Comparison of ENCODE assay signal across 18 cellular contexts in genomic region chr12:20077618-20078017, GRCh38.
"Had no signal": no experiment of that assay in that cellular context is flagged by ENCODE, and none has a peak within 500 bp of the region (broad histone marks: within the 10 kb centered on the region; RNA-seq: fewer than 3 reads in every experiment).

No MANE protein-coding gene starts in this region.

- H3K4me3 Mint-ChIP-seq: activated CD4-positive, alpha-beta memory T cell treated with anti-CD3 and anti-CD28 coated beads for 36 hours; activated CD8-positive, alpha-beta memory T cell treated with anti-CD3 and anti-CD28 coated beads, Interleukin-2, amount 10 ng/mL, durations not matched to agents 7 days and 5 days; activated naive CD8-positive, alpha-beta T cell treated with anti-CD3 and anti-CD28 coated beads, Interleukin-2, amount 10 ng/mL, durations not matched to agents 7 days and 5 days; memory B cell; naive thymus-derived CD8-positive, alpha-beta T cell; T-cell; WTC11 had no signal

- H3K4me3 ChIP-seq: upper lobe of left lung had no signal

- H3K27me3 ChIP-seq: neutrophil, upper lobe of left lung had no signal

- DNase-seq: activated CD4-positive, alpha-beta memory T cell treated with anti-CD3 and anti-CD28 coated beads for 36 hours; activated CD4-positive, alpha-beta T cell treated with anti-CD3 and anti-CD28 coated beads for 4 hours; activated CD8-positive, alpha-beta memory T cell treated with anti-CD3 and anti-CD28 coated beads, Interleukin-2, amount 10 ng/mL, durations not matched to agents 7 days and 5 days; activated naive CD4-positive, alpha-beta T cell treated with Interleukin-2 at 50 U/mL for 16 hours; activated naive CD8-positive, alpha-beta T cell treated with anti-CD3 and anti-CD28 coated beads, Interleukin-2, amount 10 ng/mL, durations not matched to agents 7 days and 5 days; activated T-cell treated with anti-CD3 and anti-CD28 coated beads, Interleukin-2, amount 50 U/mL, for 1 hour; cerebellar nuclear complex; effector CD4-positive, alpha-beta T cell; foreskin fibroblast; naive thymus-derived CD8-positive, alpha-beta T cell; retina; stimulated activated naive CD8-positive, alpha-beta T cell treated with anti-CD3 and anti-CD28 coated beads, Interleukin-15, Interleukin-2, amounts not matched to agents 100 U/mL and 50 U/mL, for 24 hours; T-cell; upper lobe of left lung had no signal

- H3K27ac ChIP-seq: neutrophil, upper lobe of left lung had no signal

- H3K36me3 Mint-ChIP-seq: activated CD4-positive, alpha-beta memory T cell treated with anti-CD3 and anti-CD28 coated beads for 36 hours; activated CD8-positive, alpha-beta memory T cell treated with anti-CD3 and anti-CD28 coated beads, Interleukin-2, amount 10 ng/mL, durations not matched to agents 7 days and 5 days; activated naive CD8-positive, alpha-beta T cell treated with anti-CD3 and anti-CD28 coated beads, Interleukin-2, amount 10 ng/mL, durations not matched to agents 7 days and 5 days; memory B cell; T-cell; WTC11 had no signal

- H3K36me3 ChIP-seq: neutrophil, upper lobe of left lung had no signal

- H3K9me3 Mint-ChIP-seq: activated naive CD8-positive, alpha-beta T cell treated with anti-CD3 and anti-CD28 coated beads, Interleukin-2, amount 10 ng/mL, durations not matched to agents 7 days and 5 days had no signal

- H3K27ac Mint-ChIP-seq: activated CD4-positive, alpha-beta memory T cell treated with anti-CD3 and anti-CD28 coated beads for 36 hours; activated CD8-positive, alpha-beta memory T cell treated with anti-CD3 and anti-CD28 coated beads, Interleukin-2, amount 10 ng/mL, durations not matched to agents 7 days and 5 days; activated naive CD8-positive, alpha-beta T cell treated with anti-CD3 and anti-CD28 coated beads, Interleukin-2, amount 10 ng/mL, durations not matched to agents 7 days and 5 days; activated T-helper 2 cell treated with anti-CD3 and anti-CD28 coated beads, Interferon-gamma antibody, Interleukin-2, Interleukin-4, amounts not matched to agents 10 μg/mL and 5 μg/mL and 100 μg/mL, durations not matched to agents 14 hours and 24 hours and 36 hours; memory B cell; naive thymus-derived CD8-positive, alpha-beta T cell; T-cell; WTC11 had no signal

- H3K9me3 ChIP-seq: neutrophil, upper lobe of left lung had no signal

- H3K27me3 Mint-ChIP-seq: activated CD4-positive, alpha-beta memory T cell treated with anti-CD3 and anti-CD28 coated beads for 36 hours; activated CD8-positive, alpha-beta memory T cell treated with anti-CD3 and anti-CD28 coated beads, Interleukin-2, amount 10 ng/mL, durations not matched to agents 7 days and 5 days; activated naive CD8-positive, alpha-beta T cell treated with anti-CD3 and anti-CD28 coated beads, Interleukin-2, amount 10 ng/mL, durations not matched to agents 7 days and 5 days; memory B cell; T-cell had no signal

- H3K4me1 Mint-ChIP-seq: activated CD8-positive, alpha-beta memory T cell treated with anti-CD3 and anti-CD28 coated beads, Interleukin-2, amount 10 ng/mL, durations not matched to agents 7 days and 5 days; activated naive CD8-positive, alpha-beta T cell treated with anti-CD3 and anti-CD28 coated beads, Interleukin-2, amount 10 ng/mL, durations not matched to agents 7 days and 5 days; memory B cell; naive thymus-derived CD8-positive, alpha-beta T cell; T-cell; WTC11 had no signal

- H3K4me1 ChIP-seq: upper lobe of left lung had no signal
